ENCODE assay signal across 7 cellular contexts in genomic region chr1:153905908-153906307, GRCh38. TPM values are rescaled to one million over a fixed set of nuclear protein-coding genes. Genes with fewer than 3 reads are reported as not detected.
DNase-seq lines count a peak whose midpoint lies in the region; ATAC-seq and TF ChIP-seq lines count a peak whose summit lies in the region.
"Not testable (repeated sequence)": the region's sequence is repeated elsewhere in the genome, so short reads cannot be mapped to it uniquely, and the experiment has no call there.

No MANE protein-coding gene starts in this region.

- H3K9me3 Mint-ChIP-seq in activated B cell treated with CpG ODN at 0.5 μM for 24 hours; activated T-cell treated with anti-CD3 and anti-CD28 coated beads, Interleukin-2, amount 50 U/mL, for 24 hours; activated naive CD8-positive, alpha-beta T cell treated with anti-CD3 and anti-CD28 coated beads, Interleukin-2, amount 50 U/mL, for 24 hours; chondrocyte (ENCODE audit: low read depth); stimulated activated naive CD8-positive, alpha-beta T cell treated with anti-CD3 and anti-CD28 coated beads, Interleukin-15, amount 100 ng/mL, for 72 hours: not testable (repeated sequence)

- peaks cover 45% of the 10 kb centered on the region for H3K4me1 Mint-ChIP-seq in activated B cell treated with CpG ODN at 0.5 μM for 24 hours
- H3K4me1 Mint-ChIP-seq in activated T-cell treated with anti-CD3 and anti-CD28 coated beads, Interleukin-2, amount 50 U/mL, for 24 hours (ENCODE audit: low read depth): peaks cover 38% of the 10 kb centered on the region
- peaks cover 27% of the 10 kb centered on the region for H3K4me1 Mint-ChIP-seq in activated naive CD8-positive, alpha-beta T cell treated with anti-CD3 and anti-CD28 coated beads, Interleukin-2, amount 50 U/mL, for 24 hours
- peaks cover 27% of the 10 kb centered on the region for H3K4me1 Mint-ChIP-seq in chondrocyte (ENCODE audit: low read depth)
- H3K4me1 Mint-ChIP-seq in stimulated activated naive CD8-positive, alpha-beta T cell treated with anti-CD3 and anti-CD28 coated beads, Interleukin-15, amount 100 ng/mL, for 72 hours: peaks cover 44% of the 10 kb centered on the region

- POLR2A ChIA-PET in HEK293 (lab: Yijun Ruan, JAX): interaction anchor here (0.6 to 1.0 kb wide), 5 partner anchors 10 to 272 kb away, joined by 3 read pairs; partner anchors contain the start of gene CHTOP
- POLR2A ChIA-PET in activated B cell treated with CpG ODN at 0.5 μM for 24 hours (lab: Charles Lee): not testable (repeated sequence)

- H3K27me3 Mint-ChIP-seq in activated B cell treated with CpG ODN at 0.5 μM for 24 hours; activated T-cell treated with anti-CD3 and anti-CD28 coated beads, Interleukin-2, amount 50 U/mL, for 24 hours; activated naive CD8-positive, alpha-beta T cell treated with anti-CD3 and anti-CD28 coated beads, Interleukin-2, amount 50 U/mL, for 24 hours; chondrocyte (ENCODE audit: low read depth); stimulated activated naive CD8-positive, alpha-beta T cell treated with anti-CD3 and anti-CD28 coated beads, Interleukin-15, amount 100 ng/mL, for 72 hours: not testable (repeated sequence)

- not testable (repeated sequence) for H3K27ac ChIP-seq in HEK293 (ENCODE audit: extremely low read depth, low read depth, low read length)
- H3K27ac ChIP-seq in osteoblast (ENCODE audit: low read depth, low read length): peak overlapping the region; percentile 1

- peaks cover 26% of the 10 kb centered on the region for H3K36me3 Mint-ChIP-seq in activated B cell treated with CpG ODN at 0.5 μM for 24 hours (ENCODE audit: low read depth)
- H3K36me3 Mint-ChIP-seq in activated T-cell treated with anti-CD3 and anti-CD28 coated beads, Interleukin-2, amount 50 U/mL, for 24 hours (ENCODE audit: low read depth): peaks cover 39% of the 10 kb centered on the region
- H3K36me3 Mint-ChIP-seq in activated naive CD8-positive, alpha-beta T cell treated with anti-CD3 and anti-CD28 coated beads, Interleukin-2, amount 50 U/mL, for 24 hours (ENCODE audit: low read depth): peaks cover 21% of the 10 kb centered on the region
- not testable (repeated sequence) for H3K36me3 Mint-ChIP-seq in chondrocyte (ENCODE audit: low read depth)

- peaks cover 90% of the 10 kb centered on the region for H3K79me2 ChIP-seq in osteoblast (ENCODE audit: insufficient read depth, low read length)

- not testable (repeated sequence) for H3K4me3 ChIP-seq in HEK293 (ENCODE audit: low read depth, low read length); osteoblast (ENCODE audit: insufficient read depth, low read length)

- not testable (repeated sequence) for TF ChIP-seq CTCF in HEK293 (tag by site-specific recombination; IDR thresholded peaks at IDR 0.05); activated B cell treated with CpG ODN at 0.5 μM for 24 hours (IDR thresholded peaks at IDR 0.05); chondrocyte (IDR thresholded peaks at IDR 0.05); osteoblast (IDR thresholded peaks at IDR 0.05; ENCODE audit: extremely low read depth, low read depth, low read length)

- H3K4me3 Mint-ChIP-seq in activated B cell treated with CpG ODN at 0.5 μM for 24 hours; activated T-cell treated with anti-CD3 and anti-CD28 coated beads, Interleukin-2, amount 50 U/mL, for 24 hours; activated naive CD8-positive, alpha-beta T cell treated with anti-CD3 and anti-CD28 coated beads, Interleukin-2, amount 50 U/mL, for 24 hours; chondrocyte (ENCODE audit: unreplicated experiment): not testable (repeated sequence)
- H3K4me3 Mint-ChIP-seq in stimulated activated naive CD8-positive, alpha-beta T cell treated with anti-CD3 and anti-CD28 coated beads, Interleukin-15, amount 100 ng/mL, for 72 hours: peak overlapping the region in 1 of 2 donors; percentile 15

- peaks cover 49% of the 10 kb centered on the region for H4K20me1 ChIP-seq in osteoblast (ENCODE audit: insufficient read depth, low read length)

- H3K9me3 ChIP-seq in HEK293 (ENCODE audit: control insufficient read depth, insufficient read depth, low read depth, low read length); osteoblast (ENCODE audit: low read depth, low read length): not testable (repeated sequence)

- DNase-seq in activated B cell treated with CpG ODN at 0.5 μM for 24 hours; activated T-cell treated with anti-CD3 and anti-CD28 coated beads, Interleukin-2, amount 50 U/mL, for 24 hours; activated naive CD8-positive, alpha-beta T cell treated with anti-CD3 and anti-CD28 coated beads, Interleukin-2, amount 50 U/mL, for 24 hours; chondrocyte (ENCODE audit: low spot score); osteoblast (ENCODE audit: insufficient read length, low spot score, missing footprints); stimulated activated naive CD8-positive, alpha-beta T cell treated with anti-CD3 and anti-CD28 coated beads, Interleukin-15, amount 100 ng/mL, for 72 hours: not testable (repeated sequence)

- peaks cover 7 to 16% of the 10 kb centered on the region in 2 experiments; a peak in 2 of 3 replicates for H3K36me3 ChIP-seq in HEK293 (ENCODE audit: control insufficient read depth in 2 of 2, insufficient read depth in 1 of 2, low read length in 2 of 2)
- not testable (repeated sequence) for H3K36me3 ChIP-seq in osteoblast (ENCODE audit: insufficient read depth, low read length)

- not testable (repeated sequence) for H2AFZ ChIP-seq in osteoblast (ENCODE audit: low read length)

- intact Hi-C loops in activated B cell treated with CpG ODN at 0.5 μM for 24 hours (cut with micrococcal nuclease): loop anchor here (2.0 kb wide), 1 partner anchor 17 kb away; the partner anchor contains the start of gene GATAD2B

- peak overlapping the region; percentile 35 for H3K27ac Mint-ChIP-seq in activated B cell treated with CpG ODN at 0.5 μM for 24 hours
- H3K27ac Mint-ChIP-seq in activated T-cell treated with anti-CD3 and anti-CD28 coated beads, Interleukin-2, amount 50 U/mL, for 24 hours: peak overlapping the region; percentile 77
- H3K27ac Mint-ChIP-seq in activated naive CD8-positive, alpha-beta T cell treated with anti-CD3 and anti-CD28 coated beads, Interleukin-2, amount 50 U/mL, for 24 hours: peak overlapping the region; percentile 18
- H3K27ac Mint-ChIP-seq in chondrocyte (ENCODE audit: unreplicated experiment): peak overlapping the region; percentile 91
- peak overlapping the region in 1 of 2 donors; percentile 23 for H3K27ac Mint-ChIP-seq in stimulated activated naive CD8-positive, alpha-beta T cell treated with anti-CD3 and anti-CD28 coated beads, Interleukin-15, amount 100 ng/mL, for 72 hours

- not testable (repeated sequence) for H3K27me3 ChIP-seq in osteoblast (ENCODE audit: insufficient read depth, low read length)

- CTCF ChIA-PET in HEK293 (lab: Yijun Ruan, JAX); activated B cell treated with CpG ODN at 0.5 μM for 24 hours (lab: Charles Lee): not testable (repeated sequence)

- not testable (repeated sequence) for H3K4me1 ChIP-seq in HEK293 (ENCODE audit: control insufficient read depth, insufficient read depth, low read length)
- H3K4me1 ChIP-seq in osteoblast (ENCODE audit: insufficient read depth, low read length): peaks cover 15% of the 10 kb centered on the region

- H3K4me2 ChIP-seq in osteoblast (ENCODE audit: insufficient read depth, low read length): not testable (repeated sequence)

- ATAC-seq in activated B cell treated with CpG ODN at 0.5 μM for 24 hours (ENCODE audit: low read depth); activated naive CD8-positive, alpha-beta T cell treated with anti-CD3 and anti-CD28 coated beads, Interleukin-2, amount 50 U/mL, for 24 hours: not testable (repeated sequence)
- ATAC-seq in stimulated activated naive CD8-positive, alpha-beta T cell treated with anti-CD3 and anti-CD28 coated beads, Interleukin-15, amount 100 ng/mL, for 72 hours: peak; percentile 52

TF ChIP-seq in HEK293, 187 proteins besides CTCF, POLR2A, EP300 and RAD21:
- TF ChIP-seq KLF17 (tag by site-specific recombination; IDR thresholded peaks at IDR 0.05): 0 out of 2 replicates have a peak, but pooled peaks have one; percentile 24

RNA-seq across cellular contexts. Expression of gene GATAD2B, which starts 16.9 kb away (rescaled TPM):
- total RNA-seq in activated B cell treated with CpG ODN at 0.5 μM for 24 hours (78.4 and 86.3 TPM in 2 replicates), chondrocyte (46.4 to 48.1 TPM (median 47.0 TPM) in 3 replicates), osteoblast (9.7 and 11.6 TPM in 2 replicates)

RNA-seq across cellular contexts. Expression of gene DENND4B, which starts 40.6 kb away (rescaled TPM):
- 217 and 257 TPM in 2 replicates for total RNA-seq in activated B cell treated with CpG ODN at 0.5 μM for 24 hours
- total RNA-seq in chondrocyte: 32.1 to 36.7 TPM (median 36.2 TPM) in 3 replicates
- 26.8 and 27.5 TPM in 2 replicates for total RNA-seq in osteoblast

RNA-seq across cellular contexts. Expression of gene CRTC2, which starts 52.5 kb away (rescaled TPM):
- total RNA-seq in activated B cell treated with CpG ODN at 0.5 μM for 24 hours (206 and 247 TPM in 2 replicates), chondrocyte (24.2 to 32.5 TPM (median 30.9 TPM) in 3 replicates), osteoblast (4.7 and 6.8 TPM in 2 replicates)

RNA-seq across cellular contexts. Expression of gene SLC39A1, which starts 57.4 kb away (rescaled TPM):
- 51.3 and 56.3 TPM in 2 replicates for total RNA-seq in activated B cell treated with CpG ODN at 0.5 μM for 24 hours
- 83.5 to 87.8 TPM (median 85.6 TPM) in 3 replicates for total RNA-seq in chondrocyte
- 96.3 and 99.0 TPM in 2 replicates for total RNA-seq in osteoblast
